Comparison of ENCODE assay signal across 25 cellular contexts in genomic region chrX:102560423-102561068, GRCh38. TPM values are rescaled to one million over a fixed set of nuclear protein-coding genes. Genes with fewer than 3 reads are reported as not detected.
"Had no signal": no experiment of that assay in that cellular context is flagged by ENCODE, and none has a peak within 500 bp of the region (broad histone marks: within the 10 kb centered on the region; RNA-seq: fewer than 3 reads in every experiment).

No MANE protein-coding gene starts in this region.

- H3K27ac Mint-ChIP-seq: endodermal cell; naive B cell; nephron; stimulated activated naive B cell treated with anti-CD40 and anti-IgM and Interleukin-4, amounts not matched to agents 10 μg/mL and 1 μg/mL and 100 μg/mL, for 72 hours; type B pancreatic cell had no signal

- H3K36me3 ChIP-seq: colonic mucosa, left ventricle myocardium inferior, lower lobe of right lung, prostate gland, right lobe of liver, spleen had no signal

- ATAC-seq: foreskin keratinocyte; left cardiac atrium; lower lobe of right lung; right lobe of liver; stimulated activated naive B cell treated with anti-CD40 and anti-IgM and Interleukin-4, amounts not matched to agents 10 μg/mL and 1 μg/mL and 100 μg/mL, for 72 hours had no signal

- H3K4me1 ChIP-seq: colonic mucosa, foreskin keratinocyte, left ventricle myocardium inferior, lower lobe of right lung, parathyroid adenoma, prostate gland, right lobe of liver, spleen had no signal

- H3K4me2 ChIP-seq: hepatocyte had no signal

- H3K27me3 ChIP-seq: colonic mucosa, foreskin keratinocyte, hepatocyte had no signal

- H3K9me3 ChIP-seq: colonic mucosa, left ventricle myocardium inferior, lower lobe of right lung, prostate gland, right lobe of liver, spleen had no signal

- H3K27me3 Mint-ChIP-seq: type B pancreatic cell had no signal

- H2AFZ ChIP-seq: hepatocyte, parathyroid adenoma had no signal

- H3K9me3 Mint-ChIP-seq: naive B cell; nephron; stimulated activated naive B cell treated with anti-CD40 and anti-IgM and Interleukin-4, amounts not matched to agents 10 μg/mL and 1 μg/mL and 100 μg/mL, for 72 hours; type B pancreatic cell had no signal

- H3K4me1 Mint-ChIP-seq: endodermal cell; naive B cell; nephron; stimulated activated naive B cell treated with anti-CD40 and anti-IgM and Interleukin-4, amounts not matched to agents 10 μg/mL and 1 μg/mL and 100 μg/mL, for 72 hours had no signal

- DNase-seq: colonic mucosa; dermis blood vessel endothelial cell; endodermal cell; erythroblast; foreskin keratinocyte; head of caudate nucleus; kidney; left cardiac atrium; left ventricle myocardium inferior; lower lobe of right lung; mesenchymal stem cell; midbrain; naive B cell; right lobe of liver; spleen; stimulated activated CD4-positive, alpha-beta T cell treated with anti-CD3 and anti-CD28 coated beads, Interleukin-15, amount 100 ng/mL, for 24 hours; stimulated activated CD4-positive, alpha-beta T cell treated with anti-CD3 and anti-CD28 coated beads, Interleukin-1b, Interleukin-23, amount 100 ng/mL, for 48 hours; stimulated activated CD4-positive, alpha-beta T cell treated with anti-CD3 and anti-CD28 coated beads, Interleukin-4, amount 100 ng/mL, for 24 hours; stimulated activated naive B cell treated with anti-CD40 and anti-IgM and Interleukin-4, amounts not matched to agents 10 μg/mL and 1 μg/mL and 100 μg/mL, for 72 hours had no signal

- H3K27ac ChIP-seq: colonic mucosa, foreskin keratinocyte, hepatocyte, left ventricle myocardium inferior, lower lobe of right lung, parathyroid adenoma, prostate gland, right lobe of liver, spleen had no signal

- H3K9ac ChIP-seq: parathyroid adenoma had no signal

- H3K4me3 Mint-ChIP-seq: endodermal cell; naive B cell; nephron; stimulated activated naive B cell treated with anti-CD40 and anti-IgM and Interleukin-4, amounts not matched to agents 10 μg/mL and 1 μg/mL and 100 μg/mL, for 72 hours; type B pancreatic cell had no signal

- H3K4me3 ChIP-seq: colonic mucosa, hepatocyte, left ventricle myocardium inferior, lower lobe of right lung, prostate gland, right lobe of liver, spleen had no signal

- H3K79me2 ChIP-seq: hepatocyte, parathyroid adenoma had no signal

- H3K36me3 Mint-ChIP-seq: naive B cell; stimulated activated naive B cell treated with anti-CD40 and anti-IgM and Interleukin-4, amounts not matched to agents 10 μg/mL and 1 μg/mL and 100 μg/mL, for 72 hours; type B pancreatic cell had no signal

RNA-seq across cellular contexts. Expression of gene TMSB15A, which starts 44.0 kb away (rescaled TPM):
- total RNA-seq: dermis blood vessel endothelial cell, kidney, left cardiac atrium, left ventricle myocardium inferior, omental fat pad, right lobe of liver had no signal
